In the genomic region with DNA sequence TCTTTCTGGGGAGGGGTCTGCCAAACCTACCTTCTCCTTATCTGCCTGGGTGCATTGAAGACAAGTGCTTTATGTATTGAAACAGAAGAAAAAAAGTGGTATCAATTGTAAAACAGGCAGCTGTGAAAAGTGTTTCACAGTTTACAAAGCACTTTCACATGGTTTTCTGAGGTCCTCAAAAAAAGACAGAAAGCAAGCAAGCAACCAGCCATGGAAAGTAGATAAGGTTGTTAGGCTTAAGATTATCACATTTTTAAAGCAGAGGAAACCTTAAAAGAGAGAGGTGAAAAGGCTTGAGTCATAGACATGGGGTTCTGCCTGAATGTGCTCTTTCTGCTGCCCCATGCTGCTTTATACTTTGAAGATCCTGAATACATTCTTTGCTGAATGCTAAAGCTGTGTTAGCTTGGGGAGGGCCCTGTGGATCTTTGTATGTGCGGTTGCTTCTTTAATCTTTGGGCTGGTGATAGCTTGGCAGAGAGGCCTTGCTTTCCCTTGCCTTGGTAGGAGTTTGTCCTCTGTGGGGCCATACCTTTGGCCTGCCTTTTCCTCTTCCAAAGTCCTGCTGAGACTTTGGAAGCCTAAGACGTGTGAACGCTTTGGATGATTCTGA, we compare ENCODE assay signal across 8 cellular contexts. TPM values are rescaled to one million over a fixed set of nuclear protein-coding genes. Genes with fewer than 3 reads are reported as not detected.
A peak's percentile ranks its signal among the peaks of the same experiment; 100 is the strongest.
DNase-seq lines count a peak whose midpoint lies in the region; ATAC-seq and TF ChIP-seq lines count a peak whose summit lies in the region.

No MANE protein-coding gene starts in this region.

- peaks cover 36% of the 10 kb centered on the region for H4K20me1 ChIP-seq in OCI-LY3 (ENCODE audit: insufficient read depth, low read length)

- H3K27ac Mint-ChIP-seq in CD8-positive, alpha-beta T cell: peak overlapping the region; percentile 88
- peak overlapping the region; percentile 82 for H3K27ac Mint-ChIP-seq in dendritic cell treated with granulocyte-macrophage colony-stimulating factor and Interleukin-4, amounts not matched to agents 40 ng/mL and 50 ng/mL, for 4 days
- H3K27ac Mint-ChIP-seq in neural crest cell (ENCODE audit: unreplicated experiment): peak overlapping the region; percentile 96

- peak overlapping the region; percentile 87 for H3K4me3 Mint-ChIP-seq in CD8-positive, alpha-beta T cell
- H3K4me3 Mint-ChIP-seq in dendritic cell treated with granulocyte-macrophage colony-stimulating factor and Interleukin-4, amounts not matched to agents 40 ng/mL and 50 ng/mL, for 4 days: peak overlapping the region; percentile 23
- H3K4me3 Mint-ChIP-seq in neural crest cell: peak overlapping the region; percentile 97

- POLR2A ChIA-PET in CD8-positive, alpha-beta T cell (lab: Charles Lee): interaction anchor here (2.5 kb wide), 1 partner anchor 34 kb away, joined by 14 read pairs; no protein-coding TSS in a partner anchor

- no peaks in the 10 kb centered on the region for H3K9me3 Mint-ChIP-seq in CD8-positive, alpha-beta T cell
- H3K9me3 Mint-ChIP-seq in dendritic cell treated with granulocyte-macrophage colony-stimulating factor and Interleukin-4, amounts not matched to agents 40 ng/mL and 50 ng/mL, for 4 days: no peaks in the 10 kb centered on the region
- H3K9me3 Mint-ChIP-seq in neural crest cell: no peaks in the 10 kb centered on the region

- H3K4me1 ChIP-seq in CD8-positive, alpha-beta T cell (ENCODE audit: insufficient read depth, low read length): peaks cover 44% of the 10 kb centered on the region
- peaks cover 18% of the 10 kb centered on the region for H3K4me1 ChIP-seq in OCI-LY3 (ENCODE audit: low read length)

- TF ChIP-seq CTCF in CD8-positive, alpha-beta T cell (IDR thresholded peaks at IDR 0.05): no peak
- TF ChIP-seq CTCF in OCI-LY3 (IDR thresholded peaks at IDR 0.05; ENCODE audit: low read depth, low read length): no peak
- no peak for TF ChIP-seq CTCF in neural crest cell (conservative IDR thresholded peaks at IDR 0.05)

- H3K9ac ChIP-seq in OCI-LY3 (ENCODE audit: low read length): no peak overlapping the region

- H3K4me1 Mint-ChIP-seq in CD8-positive, alpha-beta T cell (ENCODE audit: low read depth): peaks cover 63% of the 10 kb centered on the region
- H3K4me1 Mint-ChIP-seq in dendritic cell treated with granulocyte-macrophage colony-stimulating factor and Interleukin-4, amounts not matched to agents 40 ng/mL and 50 ng/mL, for 4 days (ENCODE audit: low read depth): peaks cover 51% of the 10 kb centered on the region
- peaks cover 65% of the 10 kb centered on the region for H3K4me1 Mint-ChIP-seq in neural crest cell

- H3K27me3 Mint-ChIP-seq in CD8-positive, alpha-beta T cell (ENCODE audit: low read depth): no peaks in the 10 kb centered on the region
- peaks cover 51% of the 10 kb centered on the region for H3K27me3 Mint-ChIP-seq in dendritic cell treated with granulocyte-macrophage colony-stimulating factor and Interleukin-4, amounts not matched to agents 40 ng/mL and 50 ng/mL, for 4 days
- peaks cover 14% of the 10 kb centered on the region for H3K27me3 Mint-ChIP-seq in neural crest cell (ENCODE audit: low read depth)

- H3K9me3 ChIP-seq in CD8-positive, alpha-beta T cell (ENCODE audit: low read length): no peaks in the 10 kb centered on the region
- H3K9me3 ChIP-seq in OCI-LY3 (ENCODE audit: insufficient read depth, low read length): no peaks in the 10 kb centered on the region

- H3K36me3 Mint-ChIP-seq in CD8-positive, alpha-beta T cell: peaks cover 13% of the 10 kb centered on the region
- H3K36me3 Mint-ChIP-seq in dendritic cell treated with granulocyte-macrophage colony-stimulating factor and Interleukin-4, amounts not matched to agents 40 ng/mL and 50 ng/mL, for 4 days (ENCODE audit: low read depth): peaks cover 17% of the 10 kb centered on the region
- H3K36me3 Mint-ChIP-seq in neural crest cell (ENCODE audit: low read depth): peaks cover 3% of the 10 kb centered on the region

- CTCF ChIA-PET in CD8-positive, alpha-beta T cell (lab: Charles Lee): interaction anchor here (0.9 to 6.7 kb wide), 3 partner anchors 14 to 122 kb away, joined by 3 to 44 read pairs (median 4); no protein-coding TSS in a partner anchor

- intact Hi-C loops in CD8-positive, alpha-beta T cell (cut with DNase I, micrococcal nuclease): loop anchor here (1.0 to 10.0 kb wide), 9 partner anchors 13 to 767 kb away; a partner anchor contains a TSS
- intact Hi-C loops in dendritic cell treated with granulocyte-macrophage colony-stimulating factor and Interleukin-4, amounts not matched to agents 40 ng/mL and 50 ng/mL, for 4 days (cut with micrococcal nuclease): no loop called here

- no peak for DNase-seq in CD8-positive, alpha-beta T cell
- DNase-seq in neural crest cell (ENCODE audit: low read depth, low spot score) (no peak), DMS114 treated with DMSO at 0.1 percent for 48 hours (lab: John Stamatoyannopoulos, UW; ENCODE audit: unreplicated experiment) (no peak), kidney glomerular epithelial cell (lab: John Stamatoyannopoulos, UW) (no peak), NCI-H146 (lab: John Stamatoyannopoulos, UW) (no peak)

- H3K4me2 ChIP-seq in OCI-LY3 (ENCODE audit: low read length): peak overlapping the region; percentile 100

- H3K79me2 ChIP-seq in OCI-LY3 (ENCODE audit: low read length): peaks cover 38% of the 10 kb centered on the region

- no peak overlapping the region for H3K27ac ChIP-seq in CD8-positive, alpha-beta T cell (ENCODE audit: low read depth, low read length)
- no peak overlapping the region for H3K27ac ChIP-seq in OCI-LY3 (ENCODE audit: low read length)

- no peak overlapping the region for H2AFZ ChIP-seq in OCI-LY3 (ENCODE audit: low read depth, low read length)

- peak; percentile 19 for ATAC-seq in CD8-positive, alpha-beta T cell
- no peak for ATAC-seq in HG03135 (IDR thresholded peaks at IDR 0.05; ENCODE audit: unreplicated experiment)

- no peak overlapping the region for H3K4me3 ChIP-seq in CD8-positive, alpha-beta T cell (ENCODE audit: low read depth, low read length)
- peak overlapping the region; percentile 97; the same call in 1 of the 2 replicates for H3K4me3 ChIP-seq in OCI-LY3 (ENCODE audit: low read length)

- no peaks in the 10 kb centered on the region for H3K27me3 ChIP-seq in CD8-positive, alpha-beta T cell (ENCODE audit: insufficient read depth, low read length)
- H3K27me3 ChIP-seq in OCI-LY3 (ENCODE audit: low read depth, low read length): peaks cover 22% of the 10 kb centered on the region

- H3K36me3 ChIP-seq in CD8-positive, alpha-beta T cell (ENCODE audit: insufficient read depth, low read length): no peaks in the 10 kb centered on the region
- H3K36me3 ChIP-seq in OCI-LY3 (replicated peaks; ENCODE audit: low read depth, low read length): peaks cover 7% of the 10 kb centered on the region

RNA-seq across cellular contexts. Expression of a gene that starts 2.6 kb away (rescaled TPM):
- 10 to 100 TPM; 25.4 to 29.0 TPM for total RNA-seq in CD8-positive, alpha-beta T cell
- total RNA-seq in neural crest cell: 39.5 and 44.8 TPM in 2 replicates

Comparison
In these comparisons a context has a peak if more than half of its experiments do, and no peak if none do; other contexts are left out.
1. H3K4me3 Mint-ChIP-seq: peak in every context shown above with its lines; median percentile 97 in neural crest cell; 87 in CD8-positive, alpha-beta T cell; 23 in dendritic cell treated with granulocyte-macrophage colony-stimulating factor and Interleukin-4, amounts not matched to agents 40 ng/mL and 50 ng/mL, for 4 days.